8 cellular contexts compared by ENCODE assay signal in genomic region chr18:76613721-76614120, GRCh38.
"Had no signal": no experiment of that assay in that cellular context is flagged by ENCODE, and none has a peak within 500 bp of the region (broad histone marks: within the 10 kb centered on the region; RNA-seq: fewer than 3 reads in every experiment).

No MANE protein-coding gene starts in this region.

- ATAC-seq: K562 had no signal

- H3K27ac Mint-ChIP-seq: H9, HFFc6 had no signal

- H3K4me3 ChIP-seq: K562 had no signal

- H3K9me3 Mint-ChIP-seq: HFFc6 had no signal

- FAIRE-seq: H54, HTR-8/SVneo, K562 had no signal

- H3K4me3 Mint-ChIP-seq: H9, HFFc6 had no signal

- DNase-seq: GOT3, H9, HCEC 1CT, HFFc6, IMR-90 had no signal
